Comparison of ENCODE assay signal across 8 cellular contexts in the genomic region with DNA sequence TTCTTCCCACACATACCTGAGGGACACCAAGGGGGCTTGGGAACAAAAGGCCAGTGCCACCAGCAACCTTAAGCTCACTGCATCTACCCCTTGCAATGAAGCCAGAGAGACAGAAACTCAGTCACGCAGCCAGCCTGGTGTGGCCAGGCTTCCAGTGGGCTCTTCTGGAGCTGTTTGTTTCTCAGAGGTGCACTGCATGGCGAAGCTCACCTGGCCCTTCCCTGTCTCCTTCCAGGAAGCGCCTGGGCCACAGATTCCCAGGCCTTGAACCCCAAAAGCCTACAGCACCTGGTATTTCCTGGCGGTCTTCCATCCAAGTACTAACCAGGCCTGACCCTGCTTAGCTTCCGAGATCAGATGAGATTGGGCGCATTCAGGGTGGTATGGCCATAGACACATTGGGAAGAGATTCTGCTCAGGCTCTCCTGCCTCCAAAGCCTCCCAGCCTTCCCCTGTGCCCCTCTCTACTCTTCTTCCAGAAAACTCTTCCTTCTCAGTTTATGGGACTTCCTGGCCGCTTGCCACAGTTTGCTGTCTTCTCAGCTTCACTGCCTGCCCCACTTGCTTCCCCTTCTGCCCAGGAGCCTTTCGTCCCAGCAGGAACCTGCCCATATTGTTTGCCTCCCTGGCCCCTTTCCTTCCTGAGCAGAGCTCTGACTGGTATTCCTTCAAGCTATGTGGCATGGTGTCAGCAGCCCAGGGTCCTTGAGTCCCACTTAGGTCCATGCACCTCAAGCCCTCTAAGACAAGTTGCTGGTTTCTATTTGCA. TPM values are rescaled to one million over a fixed set of nuclear protein-coding genes. Genes with fewer than 3 reads are reported as not detected.
DNase-seq lines count a peak whose midpoint lies in the region; ATAC-seq and TF ChIP-seq lines count a peak whose summit lies in the region.

No MANE protein-coding gene starts in this region.

- H3K27me3 Mint-ChIP-seq in activated naive CD4-positive, alpha-beta T cell treated with anti-CD3 and anti-CD28 coated beads, Interleukin-2, amount 50 U/mL, for 24 hours, result no peaks in the 10 kb centered on the region
- H3K27me3 Mint-ChIP-seq in activated naive CD8-positive, alpha-beta T cell treated with anti-CD3 and anti-CD28 coated beads, Interleukin-2, amount 50 U/mL, for 24 hours, result peaks cover 2% of the 10 kb centered on the region

- H3K4me1 ChIP-seq in lung (ENCODE audit: control insufficient read depth in 2 of 2, insufficient read depth in 2 of 2, low read length in 2 of 2), result peaks cover 0 to 20% of the 10 kb centered on the region in 2 donors
- H3K4me1 ChIP-seq in urinary bladder (ENCODE audit: insufficient read depth), result no peaks in the 10 kb centered on the region

- H3K9me3 ChIP-seq in lung (ENCODE audit: control insufficient read depth in 2 of 2, insufficient read depth in 1 of 2, low read length in 1 of 2), result no peaks in the 10 kb centered on the region

- H3K4me3 ChIP-seq in lung, result no peak overlapping the region
- H3K4me3 ChIP-seq in urinary bladder (ENCODE audit: low read depth, low read length), result no peak overlapping the region

- TF ChIP-seq CTCF in lung (IDR thresholded peaks at IDR 0.05; ENCODE audit: control extremely low read depth, extremely low read depth), result no peak

- H3K36me3 ChIP-seq in lung (ENCODE audit: control insufficient read depth in 2 of 2, insufficient read depth in 2 of 2, low read length in 2 of 2) (peaks cover 0 to 29% of the 10 kb centered on the region in 2 donors), urinary bladder (ENCODE audit: insufficient read depth) (no peaks in the 10 kb centered on the region)

- WGBS in lung, 2 donors, result 69 to 75% methylated on average over 8 of the region's 8 CpGs
- 73% methylated on average over 8 of the region's 8 CpGs for WGBS in urinary bladder

- H3K27ac Mint-ChIP-seq in activated naive CD4-positive, alpha-beta T cell treated with anti-CD3 and anti-CD28 coated beads, Interleukin-2, amount 50 U/mL, for 24 hours, result peak overlapping the region; percentile 81
- peak overlapping the region; percentile 97 for H3K27ac Mint-ChIP-seq in activated naive CD8-positive, alpha-beta T cell treated with anti-CD3 and anti-CD28 coated beads, Interleukin-2, amount 50 U/mL, for 24 hours

- H3K27me3 ChIP-seq in lung (ENCODE audit: control insufficient read depth, insufficient read depth), result no peaks in the 10 kb centered on the region

- DNase-seq in activated naive CD4-positive, alpha-beta T cell (lab: John Stamatoyannopoulos, UW), result no peak
- DNase-seq in activated naive CD8-positive, alpha-beta T cell treated with anti-CD3 and anti-CD28 coated beads, Interleukin-2, amount 50 U/mL, for 24 hours, result no peak
- DNase-seq in lung (ENCODE audit: low spot score) (no peak), NCI-H345 (lab: John Stamatoyannopoulos, UW) (no peak), pons (ENCODE audit: low spot score) (no peak), NCI-H1694 treated with DMSO at 0.1 percent for 48 hours (lab: John Stamatoyannopoulos, UW) (no peak)

- H3K27ac ChIP-seq in lung (ENCODE audit: low read depth in 1 of 2, low read length in 1 of 2) (peak overlapping the region; percentile 75 to 86), urinary bladder (ENCODE audit: low read depth) (peak overlapping the region; percentile 31)

- peak overlapping the region; percentile 41 for H3K4me3 Mint-ChIP-seq in activated naive CD4-positive, alpha-beta T cell treated with anti-CD3 and anti-CD28 coated beads, Interleukin-2, amount 50 U/mL, for 24 hours
- peak overlapping the region; percentile 99 for H3K4me3 Mint-ChIP-seq in activated naive CD8-positive, alpha-beta T cell treated with anti-CD3 and anti-CD28 coated beads, Interleukin-2, amount 50 U/mL, for 24 hours

- no peaks in the 10 kb centered on the region for H3K9me3 Mint-ChIP-seq in activated naive CD4-positive, alpha-beta T cell treated with anti-CD3 and anti-CD28 coated beads, Interleukin-2, amount 50 U/mL, for 24 hours
- H3K9me3 Mint-ChIP-seq in activated naive CD8-positive, alpha-beta T cell treated with anti-CD3 and anti-CD28 coated beads, Interleukin-2, amount 50 U/mL, for 24 hours, result peaks cover 7% of the 10 kb centered on the region

- H3K36me3 Mint-ChIP-seq in activated naive CD4-positive, alpha-beta T cell treated with anti-CD3 and anti-CD28 coated beads, Interleukin-2, amount 50 U/mL, for 24 hours, result peaks cover 4% of the 10 kb centered on the region
- peaks cover 18% of the 10 kb centered on the region for H3K36me3 Mint-ChIP-seq in activated naive CD8-positive, alpha-beta T cell treated with anti-CD3 and anti-CD28 coated beads, Interleukin-2, amount 50 U/mL, for 24 hours (ENCODE audit: low read depth)

- H3K4me1 Mint-ChIP-seq in activated naive CD4-positive, alpha-beta T cell treated with anti-CD3 and anti-CD28 coated beads, Interleukin-2, amount 50 U/mL, for 24 hours, result peaks cover 78% of the 10 kb centered on the region
- H3K4me1 Mint-ChIP-seq in activated naive CD8-positive, alpha-beta T cell treated with anti-CD3 and anti-CD28 coated beads, Interleukin-2, amount 50 U/mL, for 24 hours, result peaks cover 70% of the 10 kb centered on the region

- ATAC-seq in activated naive CD8-positive, alpha-beta T cell treated with anti-CD3 and anti-CD28 coated beads, Interleukin-2, amount 50 U/mL, for 24 hours, result no peak
- no peak for ATAC-seq in lung (ENCODE audit: insufficient read depth, low FRiP score)

RNA-seq across cellular contexts. Expression of a gene that starts 1.6 kb away (rescaled TPM):
- total RNA-seq in lung (10 to 100 TPM in 1 of 2 donors, 1 to 10 TPM in 1; 2.4 to 49.7 TPM), urinary bladder (1.6 TPM)
- polyA plus RNA-seq in lung (10 to 100 TPM; 34.4 to 41.5 TPM), urinary bladder (40.6 TPM)

RNA-seq across cellular contexts. Expression of a gene that starts 16.4 kb away (rescaled TPM):
- 10 to 100 TPM; 29.2 to 43.3 TPM for total RNA-seq in lung
- polyA plus RNA-seq in lung, result 10 to 100 TPM; 17.1 to 61.4 TPM
- total RNA-seq in urinary bladder, result 8.2 TPM
- 26.5 TPM for polyA plus RNA-seq in urinary bladder

RNA-seq across cellular contexts. Expression of a gene that starts 20.8 kb away (rescaled TPM):
- 100 to 1,000 TPM in 1 of 2 donors, 10 to 100 TPM in 1; 81.3 to 175 TPM for total RNA-seq in lung
- polyA plus RNA-seq in lung, result 100 to 1,000 TPM; 293 to 374 TPM
- total RNA-seq in urinary bladder, result 97.5 TPM
- 202 TPM for polyA plus RNA-seq in urinary bladder

RNA-seq across cellular contexts. Expression of a gene that starts 26.6 kb away (rescaled TPM):
- 100 to 1,000 TPM in 1 of 2 donors, 10 to 100 TPM in 1; 70.1 to 108 TPM for total RNA-seq in lung
- 10 to 100 TPM; 64.0 to 70.6 TPM for polyA plus RNA-seq in lung
- 38.5 TPM for total RNA-seq in urinary bladder
- 67.8 TPM for polyA plus RNA-seq in urinary bladder

RNA-seq across cellular contexts. Expression of a gene that starts 57.0 kb away (rescaled TPM):
- total RNA-seq in lung (1 to 10 TPM in 1 of 2 donors, under 1 TPM in 1; 0.40 to 2.8 TPM), urinary bladder (0.32 TPM)
- polyA plus RNA-seq in lung (1 to 10 TPM; 1.6 to 2.8 TPM), urinary bladder (2.3 TPM)
